ENCODE assay signal across 18 cellular contexts in genomic region chr19:5132698-5133651, GRCh38.
DNase-seq lines count a peak whose midpoint lies in the region; ATAC-seq and TF ChIP-seq lines count a peak whose summit lies in the region.
"Had no signal": no experiment of that assay in that cellular context is flagged by ENCODE, and none has a peak within 500 bp of the region (broad histone marks: within the 10 kb centered on the region; RNA-seq: fewer than 3 reads in every experiment).

No MANE protein-coding gene starts in this region.

- DNase-seq in activated B cell treated with CpG ODN at 0.5 μM for 24 hours (no peak), neural progenitor cell (ENCODE audit: low spot score) (no peak), NCI-H510A treated with DMSO at 0.1 percent for 48 hours (lab: John Stamatoyannopoulos, UW) (no peak)
- no peak for DNase-seq in stimulated activated CD4-positive, alpha-beta T cell treated with anti-CD3 and anti-CD28 coated beads, Interleukin-4, amount 100 ng/mL, for 1 hour
- DNase-seq: activated CD4-positive, alpha-beta T cell treated with anti-CD3 and anti-CD28 coated beads for 1 hour; activated CD8-positive, alpha-beta memory T cell treated with anti-CD3 and anti-CD28 coated beads, Interleukin-2, amount 50 U/mL, for 48 hours; AML-193; DMS 273 treated with DMSO at 0.1 percent for 48 hours; effector CD4-positive, alpha-beta T cell; mesenchymal stem cell; NCI-H1436 treated with DMSO at 0.1 percent for 48 hours; NCI-H446 treated with DMSO at 0.1 percent for 48 hours; SIG-M5 had no signal

- H3K9me3 Mint-ChIP-seq in activated B cell treated with CpG ODN at 0.5 μM for 24 hours: no peaks in the 10 kb centered on the region
- no peaks in the 10 kb centered on the region for H3K9me3 Mint-ChIP-seq in neural progenitor cell

- peak overlapping the region; percentile 69 for H3K27ac ChIP-seq in C4-2B
- H3K27ac ChIP-seq in neural progenitor cell: peak overlapping the region; percentile 79

- H3K79me2 ChIP-seq in neural progenitor cell (ENCODE audit: low read depth): no peaks in the 10 kb centered on the region

- no peak overlapping the region for H2AFZ ChIP-seq in neural progenitor cell (replicated peaks)

- TF ChIP-seq POLR2A in GM19193 (IDR thresholded peaks at IDR 0.05; ENCODE audit: extremely low read depth, insufficient read depth, insufficient read length): peak; percentile 2

- H4K20me1 ChIP-seq in neural progenitor cell (ENCODE audit: low read depth): peaks cover 4% of the 10 kb centered on the region

- peaks cover 30% of the 10 kb centered on the region for H3F3A ChIP-seq in neural progenitor cell (ENCODE audit: low read depth)

- intact Hi-C loops in activated B cell treated with CpG ODN at 0.5 μM for 24 hours (cut with micrococcal nuclease): loop anchor here (5.0 to 10.0 kb wide), 2 partner anchors 221 to 982 kb away; partner anchors contain the start of gene RFX2

- no peak for TF ChIP-seq CTCF in C4-2B (conservative IDR thresholded peaks at IDR 0.05)
- no peak for TF ChIP-seq CTCF in activated B cell treated with CpG ODN at 0.5 μM for 24 hours (IDR thresholded peaks at IDR 0.05)
- TF ChIP-seq CTCF in neural progenitor cell (IDR thresholded peaks at IDR 0.05): no peak

- no peaks in the 10 kb centered on the region for H3K9me3 ChIP-seq in neural progenitor cell (ENCODE audit: low read depth)
- H3K9me3 ChIP-seq: suprapubic skin had no signal

- ATAC-seq in activated B cell treated with CpG ODN at 0.5 μM for 24 hours (ENCODE audit: low read depth): no peak
- ATAC-seq in HG03025 (IDR thresholded peaks at IDR 0.05; ENCODE audit: low FRiP score, unreplicated experiment): no peak

- H3K4me3 ChIP-seq in neural progenitor cell: no peak overlapping the region
- H3K4me3 ChIP-seq: suprapubic skin had no signal

- peak overlapping the region; percentile 45 for H3K4me2 ChIP-seq in neural progenitor cell

- no peaks in the 10 kb centered on the region for H3K27me3 ChIP-seq in neural progenitor cell
- H3K27me3 ChIP-seq: suprapubic skin had no signal

- H3K27ac Mint-ChIP-seq in activated B cell treated with CpG ODN at 0.5 μM for 24 hours: peak overlapping the region; percentile 98
- H3K27ac Mint-ChIP-seq in neural progenitor cell: peak overlapping the region; percentile 92

- peaks cover 56% of the 10 kb centered on the region for H3K36me3 Mint-ChIP-seq in activated B cell treated with CpG ODN at 0.5 μM for 24 hours (ENCODE audit: low read depth)
- H3K36me3 Mint-ChIP-seq in neural progenitor cell: no peaks in the 10 kb centered on the region

- CTCF ChIA-PET in activated B cell treated with CpG ODN at 0.5 μM for 24 hours (lab: Charles Lee): interaction anchor here (2.3 kb wide), 1 partner anchor 20 kb away, joined by 11 read pairs; no protein-coding TSS in a partner anchor

- H3K27me3 Mint-ChIP-seq in activated B cell treated with CpG ODN at 0.5 μM for 24 hours (no peaks in the 10 kb centered on the region), neural progenitor cell (ENCODE audit: insufficient read depth, low read depth) (peaks cover 4% of the 10 kb centered on the region)
- H3K27me3 Mint-ChIP-seq: activated naive CD8-positive, alpha-beta T cell had no signal

- POLR2A ChIA-PET in activated B cell treated with CpG ODN at 0.5 μM for 24 hours (lab: Charles Lee): interaction anchor here (0.5 to 2.5 kb wide), 5 partner anchors 9 to 164 kb away, joined by 3 to 21 read pairs (median 14); partner anchors contain the start of gene KDM4B

- no peaks in the 10 kb centered on the region for H3K36me3 ChIP-seq in neural progenitor cell

- peaks cover 43% of the 10 kb centered on the region for H3K4me1 ChIP-seq in neural progenitor cell

- peaks cover 88% of the 10 kb centered on the region for H3K4me1 Mint-ChIP-seq in activated B cell treated with CpG ODN at 0.5 μM for 24 hours
- H3K4me1 Mint-ChIP-seq in neural progenitor cell: peaks cover 40% of the 10 kb centered on the region

- no peak overlapping the region for H3K9ac ChIP-seq in neural progenitor cell

- H3K4me3 Mint-ChIP-seq in activated B cell treated with CpG ODN at 0.5 μM for 24 hours: peak overlapping the region; percentile 90
- no peak overlapping the region for H3K4me3 Mint-ChIP-seq in neural progenitor cell
